In the genomic region with DNA sequence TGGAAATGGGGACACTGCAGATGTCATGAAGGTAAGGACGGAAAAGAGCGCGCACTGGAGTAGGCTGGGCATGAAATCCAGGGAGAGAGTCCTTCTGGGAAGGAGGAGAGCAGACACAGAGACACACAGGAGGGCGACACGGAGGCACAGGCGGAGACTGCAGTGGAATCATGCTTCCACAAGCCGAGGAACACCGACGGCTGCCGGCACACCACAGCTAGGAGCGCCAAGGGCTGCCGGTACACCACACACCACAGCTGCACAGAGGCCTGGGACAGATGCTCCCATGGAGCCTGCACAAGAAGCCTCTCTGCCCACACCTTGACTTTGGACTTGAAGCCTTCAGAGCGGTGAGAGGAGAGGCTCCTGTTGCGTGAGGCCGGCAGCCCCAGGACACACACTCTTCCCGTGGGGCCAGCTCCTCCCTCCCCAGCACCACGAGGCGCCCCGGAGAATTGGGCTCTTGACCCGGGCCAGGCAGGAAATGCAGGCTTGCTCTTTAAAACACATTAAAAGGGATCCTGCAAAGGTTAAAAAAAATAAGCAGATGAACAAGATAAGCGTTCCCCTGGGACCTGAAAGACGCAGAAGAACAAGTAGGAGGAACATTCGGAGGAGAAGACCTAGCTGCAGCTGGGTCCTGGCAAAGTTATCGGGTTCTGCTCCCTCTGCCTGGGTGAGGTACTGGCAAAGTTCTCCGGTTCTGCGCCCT, we compare ENCODE assay signal across 1 cellular context.
TF ChIP-seq lines count a peak whose summit lies in the region.

No MANE protein-coding gene starts in this region.

TF ChIP-seq in H1, 55 proteins besides CTCF, POLR2A, EP300 and RAD21:
- no peak for TF ChIP-seq TEAD4 (IDR thresholded peaks at IDR 0.05; ENCODE audit: low read depth, low read length)
